1 cellular context compared by ENCODE assay signal in genomic region chr2:191020742-191021381, GRCh38.
A peak's percentile ranks its signal among the peaks of the same experiment; 100 is the strongest.
TF ChIP-seq lines count a peak whose summit lies in the region.

No MANE protein-coding gene starts in this region.

TF ChIP-seq in HepG2, 621 proteins besides CTCF, POLR2A, EP300 and RAD21 (continued from another document and continues in another):
- peak; percentile 2; the same call in 1 of the 2 replicates for TF ChIP-seq ZNF446 (CRISPR knock-in tag; IDR thresholded peaks at IDR 0.05)
- TF ChIP-seq ZNF577 (CRISPR knock-in tag; IDR thresholded peaks at IDR 0.05; ENCODE audit: borderline replicate concordance, low read depth) = no peak
- no peak for TF ChIP-seq TRIM24 (CRISPR knock-in tag; IDR thresholded peaks at IDR 0.05)
- TF ChIP-seq CHCHD3 (CRISPR knock-in tag; IDR thresholded peaks at IDR 0.05) = no peak
- no peak for TF ChIP-seq RFX5 (IDR thresholded peaks at IDR 0.05; ENCODE audit: low read depth, low read length)
- no peak; the same call in 1 of the 2 replicates for TF ChIP-seq ZSCAN22 (CRISPR knock-in tag; IDR thresholded peaks at IDR 0.05)
- TF ChIP-seq BCL6 (CRISPR knock-in tag; IDR thresholded peaks at IDR 0.05) = no peak
- no peak for TF ChIP-seq ZNF281 (CRISPR knock-in tag; IDR thresholded peaks at IDR 0.05; ENCODE audit: borderline replicate concordance)
- TF ChIP-seq KDM1A (CRISPR knock-in tag; IDR thresholded peaks at IDR 0.05) = no peak
- no peak for TF ChIP-seq GMEB2 (CRISPR knock-in tag; IDR thresholded peaks at IDR 0.05; ENCODE audit: low read depth)
- TF ChIP-seq SOX5 (CRISPR knock-in tag; IDR thresholded peaks at IDR 0.05; ENCODE audit: borderline replicate concordance) = no peak
- 0 out of 2 replicates have a peak, but pooled peaks have one; percentile 23 for TF ChIP-seq ZKSCAN1 (IDR thresholded peaks at IDR 0.05; ENCODE audit: low read length)
- TF ChIP-seq BHLHE40 (IDR thresholded peaks at IDR 0.05; ENCODE audit: low read length) = peak; percentile 37; the same call in 1 of the 2 replicates
- TF ChIP-seq SRY (CRISPR knock-in tag; IDR thresholded peaks at IDR 0.05) = no peak
- TF ChIP-seq RBAK (CRISPR knock-in tag; IDR thresholded peaks at IDR 0.05) = no peak
- no peak for TF ChIP-seq ZNF343 (CRISPR knock-in tag; IDR thresholded peaks at IDR 0.05)
- no peak for TF ChIP-seq GATAD2A (CRISPR knock-in tag; IDR thresholded peaks at IDR 0.05)
- peak; percentile 84 for TF ChIP-seq ZNF501 (CRISPR knock-in tag; IDR thresholded peaks at IDR 0.05)
- TF ChIP-seq ZSCAN25 (CRISPR knock-in tag; IDR thresholded peaks at IDR 0.05) = no peak
- TF ChIP-seq ZNF710 (CRISPR knock-in tag; IDR thresholded peaks at IDR 0.05; ENCODE audit: borderline replicate concordance) = no peak; the same call in 1 of the 2 replicates
- no peak for TF ChIP-seq RFXANK (CRISPR knock-in tag; IDR thresholded peaks at IDR 0.05)
- no peak for TF ChIP-seq PRDM10 (CRISPR knock-in tag; IDR thresholded peaks at IDR 0.05; ENCODE audit: low read depth)
- TF ChIP-seq NR2F6 (IDR thresholded peaks at IDR 0.05) = no peak
- no peak for TF ChIP-seq NR2F6 (CRISPR knock-in tag; IDR thresholded peaks at IDR 0.05)
- peak; percentile 15; the same call in 1 of the 2 replicates for TF ChIP-seq ELF4 (CRISPR knock-in tag; IDR thresholded peaks at IDR 0.05; ENCODE audit: borderline replicate concordance)
- no peak for TF ChIP-seq ZNF282 (IDR thresholded peaks at IDR 0.05; ENCODE audit: partially characterized antibody)
- no peak for TF ChIP-seq FOXC1 (CRISPR knock-in tag; IDR thresholded peaks at IDR 0.05; ENCODE audit: borderline replicate concordance)
- TF ChIP-seq KDM5A (IDR thresholded peaks at IDR 0.05; ENCODE audit: borderline replicate concordance, low read length) = no peak
- no peak for TF ChIP-seq NFYB (CRISPR knock-in tag; IDR thresholded peaks at IDR 0.05)
- peak; percentile 84 for TF ChIP-seq AGO2 (optimal IDR thresholded peaks at IDR 0.05; ENCODE audit: low read depth, low read length)
- TF ChIP-seq NRL (CRISPR knock-in tag; IDR thresholded peaks at IDR 0.05; ENCODE audit: borderline replicate concordance) = no peak
- TF ChIP-seq ZNF414 (CRISPR knock-in tag; IDR thresholded peaks at IDR 0.05) = no peak
- TF ChIP-seq SP140L (CRISPR knock-in tag; IDR thresholded peaks at IDR 0.05; ENCODE audit: borderline replicate concordance) = no peak
- no peak for TF ChIP-seq HMGXB3 (CRISPR knock-in tag; IDR thresholded peaks at IDR 0.05; ENCODE audit: borderline replicate concordance)
- TF ChIP-seq IRF2 (CRISPR knock-in tag; IDR thresholded peaks at IDR 0.05) = no peak
- TF ChIP-seq ZNF468 (CRISPR knock-in tag; IDR thresholded peaks at IDR 0.05) = no peak
- TF ChIP-seq PRPF4 (IDR thresholded peaks at IDR 0.05; ENCODE audit: low read depth, low read length, poor library complexity, severe bottlenecking) = no peak
- TF ChIP-seq ZSCAN21 (CRISPR knock-in tag; IDR thresholded peaks at IDR 0.05; ENCODE audit: borderline replicate concordance) = no peak
- TF ChIP-seq HMG20A (CRISPR knock-in tag; IDR thresholded peaks at IDR 0.05; ENCODE audit: borderline replicate concordance) = no peak
- peak; percentile 12; the same call in 1 of the 2 replicates for TF ChIP-seq JUN (CRISPR knock-in tag; IDR thresholded peaks at IDR 0.05)
- TF ChIP-seq ZSCAN29 (CRISPR knock-in tag; conservative IDR thresholded peaks at IDR 0.05) = no peak
- peak; percentile 15; the same call in 1 of the 2 replicates for TF ChIP-seq ZNF747 (CRISPR knock-in tag; IDR thresholded peaks at IDR 0.05; ENCODE audit: borderline replicate concordance)
- no peak for TF ChIP-seq ZFAT (CRISPR knock-in tag; conservative IDR thresholded peaks at IDR 0.05)
- no peak for TF ChIP-seq MTF1 (CRISPR knock-in tag; IDR thresholded peaks at IDR 0.05)
- no peak for TF ChIP-seq ZSCAN20 (CRISPR knock-in tag; IDR thresholded peaks at IDR 0.05; ENCODE audit: borderline replicate concordance)
- no peak for TF ChIP-seq ZNF484 (CRISPR knock-in tag; IDR thresholded peaks at IDR 0.05; ENCODE audit: borderline replicate concordance, low read depth)
- TF ChIP-seq E2F2 (CRISPR knock-in tag; IDR thresholded peaks at IDR 0.05; ENCODE audit: borderline replicate concordance) = no peak
- no peak for TF ChIP-seq ZNF83 (CRISPR knock-in tag; IDR thresholded peaks at IDR 0.05; ENCODE audit: borderline replicate concordance)
- TF ChIP-seq ZNF891 (CRISPR knock-in tag; IDR thresholded peaks at IDR 0.05) = no peak
- TF ChIP-seq ZNF678 (CRISPR knock-in tag; IDR thresholded peaks at IDR 0.05) = no peak
- no peak for TF ChIP-seq KLF9 (CRISPR knock-in tag; IDR thresholded peaks at IDR 0.05; ENCODE audit: low read depth)
- no peak; the same call in 1 of the 2 replicates for TF ChIP-seq MTA1 (CRISPR knock-in tag; IDR thresholded peaks at IDR 0.05; ENCODE audit: borderline replicate concordance)
- no peak for TF ChIP-seq THRA (CRISPR knock-in tag; IDR thresholded peaks at IDR 0.05; ENCODE audit: borderline replicate concordance)
